26 cellular contexts compared by ENCODE assay signal in genomic region chr5:54820759-54821158, GRCh38.
"Had no signal": no experiment of that assay in that cellular context is flagged by ENCODE, and none has a peak within 500 bp of the region (broad histone marks: within the 10 kb centered on the region; RNA-seq: fewer than 3 reads in every experiment).

No MANE protein-coding gene starts in this region.

- H3K27me3 ChIP-seq: colonic mucosa, esophagus squamous epithelium, heart right ventricle, left lung, neutrophil, stomach, tibial nerve, upper lobe of right lung, uterus had no signal

- H3K27ac Mint-ChIP-seq: natural killer cell, progenitor cell of endocrine pancreas had no signal

- H3K27ac ChIP-seq: colonic mucosa, esophagus squamous epithelium, heart right ventricle, left lung, lower lobe of right lung, neutrophil, parathyroid adenoma, stomach, tibial nerve, upper lobe of right lung had no signal

- H3K36me3 Mint-ChIP-seq: natural killer cell had no signal

- H3K4me1 ChIP-seq: colonic mucosa, esophagus squamous epithelium, left lung, lower lobe of right lung, parathyroid adenoma, tibial nerve, upper lobe of right lung had no signal

- H3K4me3 ChIP-seq: colonic mucosa, esophagus squamous epithelium, heart right ventricle, left lung, lower lobe of right lung, smooth muscle cell, stomach, tibial nerve, upper lobe of right lung, uterus had no signal

- H3K4me3 Mint-ChIP-seq: natural killer cell, neural crest cell had no signal

- H3K27me3 Mint-ChIP-seq: progenitor cell of endocrine pancreas had no signal

- H3K9me3 ChIP-seq: colonic mucosa, esophagus squamous epithelium, left lung, lower lobe of right lung, neutrophil, stomach, tibial nerve, upper lobe of right lung, uterus had no signal

- H3K9me3 Mint-ChIP-seq: natural killer cell, neural crest cell had no signal

- DNase-seq: colonic mucosa; effector memory CD4-positive, alpha-beta T cell; erythroblast; esophagus squamous epithelium; foreskin melanocyte; glutamatergic neuron; heart right ventricle; hippocampal formation; left cardiac atrium; left lung; lower lobe of right lung; natural killer cell; stimulated activated CD4-positive, alpha-beta T cell treated with anti-CD3 and anti-CD28 coated beads, Interleukin-12 subunit alpha, Interleukin-12 subunit beta, amount 100 ng/mL, for 4 hours; stimulated activated CD4-positive, alpha-beta T cell treated with anti-CD3 and anti-CD28 coated beads, Interleukin-1b, Interleukin-23, amount 100 ng/mL, for 48 hours; stimulated activated CD4-positive, alpha-beta T cell treated with anti-CD3 and anti-CD28 coated beads, Interleukin-4, amount 100 ng/mL, for 1 hour; stimulated activated CD8-positive, alpha-beta memory T cell treated with anti-CD3 and anti-CD28 coated beads, Interleukin-4, amount 100 ng/mL, for 48 hours; stimulated activated naive CD4-positive, alpha-beta T cell treated with Interleukin-2 at 50 U/mL for 16 hours; stomach; upper lobe of right lung; uterus had no signal

- H3K36me3 ChIP-seq: colonic mucosa, esophagus squamous epithelium, heart right ventricle, left lung, lower lobe of right lung, neutrophil, stomach, tibial nerve, upper lobe of right lung, uterus had no signal

- H3K4me1 Mint-ChIP-seq: natural killer cell, neural crest cell had no signal
